Comparison of ENCODE assay signal across 15 cellular contexts in the genomic region with DNA sequence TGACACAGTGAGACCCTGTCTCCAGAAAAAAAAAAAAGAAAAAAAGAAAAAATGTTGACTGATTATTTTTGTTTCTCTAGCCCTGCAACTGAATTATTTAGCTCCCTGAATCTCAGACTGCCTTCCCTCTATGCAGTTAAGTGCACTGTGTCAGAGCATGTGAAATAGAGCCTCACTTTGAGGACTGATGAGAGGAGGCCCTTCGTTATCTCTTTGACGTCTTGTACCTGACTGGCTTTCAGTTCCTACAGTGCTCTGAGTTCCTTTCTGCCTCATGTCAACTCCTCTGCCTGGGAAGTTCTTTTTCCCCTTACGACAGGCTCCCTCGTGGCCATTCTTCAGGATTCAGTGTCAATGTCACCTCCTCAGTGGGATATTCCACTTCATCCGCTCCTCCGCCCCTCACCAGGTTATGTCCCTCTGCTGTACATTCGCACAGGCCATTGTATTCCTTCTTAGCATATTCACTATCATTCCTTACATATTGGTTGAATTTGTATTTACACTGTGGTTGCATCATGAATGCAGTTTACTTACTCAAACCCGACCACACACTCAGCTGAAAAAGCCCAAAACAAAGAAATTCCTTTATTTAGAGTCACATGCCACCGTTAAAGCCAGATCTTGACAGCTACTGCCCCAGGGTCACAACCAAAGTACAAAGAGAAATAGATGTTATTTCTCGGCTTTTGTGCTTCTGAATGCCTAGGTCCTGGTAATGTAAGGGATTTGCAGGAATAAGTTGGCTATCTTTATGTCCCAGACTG. TPM values are rescaled to one million over a fixed set of nuclear protein-coding genes. Genes with fewer than 3 reads are reported as not detected.
DNase-seq lines count a peak whose midpoint lies in the region; ATAC-seq and TF ChIP-seq lines count a peak whose summit lies in the region.
"Had no signal": no experiment of that assay in that cellular context is flagged by ENCODE, and none has a peak within 500 bp of the region (broad histone marks: within the 10 kb centered on the region; RNA-seq: fewer than 3 reads in every experiment).

No MANE protein-coding gene starts in this region.

- WGBS in IMR-90 (ENCODE audit: extremely low coverage in 2 of 2, insufficient read length in 1 of 2), 2 experiments: 73% methylated on average over 2 of the region's 10 CpGs; no CpG with 5 or more reads in 1 of the 2 experiments

- in situ Hi-C loops in IMR-90 (cut with MboI; ENCODE audit: low sequenced_read_pairs) (no loop called here), astrocyte of the spinal cord (cut with HindIII; ENCODE audit: low sequenced_read_pairs) (no loop called here)

- H3K27me3 ChIP-seq in IMR-90 (ENCODE audit: control insufficient read depth, insufficient read depth, low read length): no peaks in the 10 kb centered on the region

- H3K14ac ChIP-seq in IMR-90 (replicated peaks; ENCODE audit: low read depth, low read length): peak overlapping the region; percentile 96

- DNase-seq in AG09309 (ENCODE audit: low read depth) (peak; percentile 34), IMR-90 (peak; percentile 72), astrocyte of the spinal cord (ENCODE audit: low read depth, low spot score) (peak; percentile 64), foreskin fibroblast (peak; percentile 72 to 86), GM10248 (ENCODE audit: extremely low spot score) (no peak), HEK293T (ENCODE audit: extremely low spot score) (no peak), NCI-H2029 (lab: John Stamatoyannopoulos, UW) (no peak)
- DNase-seq: amygdala, hippocampal formation, NCI-H2029 treated with DMSO at 0.1 percent for 48 hours, NCI-H526 treated with DMSO at 0.1 percent for 48 hours, retina, RPMI8226 had no signal

- peak overlapping the region; percentile 24 to 72 for H4K8ac ChIP-seq in IMR-90 (ENCODE audit: low read depth in 2 of 2, low read length in 2 of 2)

- H2BK20ac ChIP-seq in IMR-90 (ENCODE audit: low read depth, low read length): peak overlapping the region; percentile 94

- no peaks in the 10 kb centered on the region for H3K9me3 ChIP-seq in IMR-90 (ENCODE audit: control insufficient read depth, insufficient read depth, low read length)

- no peak overlapping the region for H2AFZ ChIP-seq in IMR-90 (replicated peaks; ENCODE audit: low read length, poor library complexity)

- no peak for TF ChIP-seq RAD21 in IMR-90 (IDR thresholded peaks at IDR 0.05; ENCODE audit: low read length)

- H4K20me1 ChIP-seq in IMR-90 (ENCODE audit: insufficient read depth, low read length): no peaks in the 10 kb centered on the region; the same call in 1 of the 2 replicates

- H3K4me3 ChIP-seq in AG09309 (ENCODE audit: control insufficient read depth, low read depth, low read length): no peak overlapping the region
- no peak overlapping the region for H3K4me3 ChIP-seq in IMR-90 (ENCODE audit: insufficient read depth, low read depth, low read length)
- H3K4me3 ChIP-seq in astrocyte of the spinal cord (ENCODE audit: low read depth, low read length): no peak overlapping the region
- no peak overlapping the region for H3K4me3 ChIP-seq in foreskin fibroblast (ENCODE audit: low read depth in 1 of 2, low read length in 2 of 2)
- H3K4me3 ChIP-seq: coronary artery had no signal

- H3K56ac ChIP-seq in IMR-90 (ENCODE audit: extremely low read depth, insufficient read depth, low read length): peak overlapping the region; percentile 30

- H3K9ac ChIP-seq in IMR-90 (ENCODE audit: low read depth, low read length): peak overlapping the region; percentile 8; the same call in 1 of the 2 replicates

- peak overlapping the region; percentile 94; the same call in 2 of the 3 replicates for H2BK15ac ChIP-seq in IMR-90 (ENCODE audit: low read depth, low read length)

- dilution Hi-C loops in IMR-90 (cut with HindIII; ENCODE audit: low sequenced_read_pairs, unreplicated experiment): no loop called here

- H4K91ac ChIP-seq in IMR-90 (ENCODE audit: insufficient read depth, low read depth, low read length): peak overlapping the region; percentile 93

- H3K36me3 ChIP-seq in IMR-90 (ENCODE audit: control insufficient read depth, insufficient read depth, low read length): no peaks in the 10 kb centered on the region

- H2BK5ac ChIP-seq in IMR-90 (ENCODE audit: low read depth, low read length, poor library complexity, severe bottlenecking): peak overlapping the region; percentile 53

- BruUV-seq in IMR-90 (replicated peaks; lab: Mats Ljungman, UMichigan): no TSS peak

- H2AK5ac ChIP-seq in IMR-90 (ENCODE audit: low read depth, low read length): peak overlapping the region; percentile 97

- peak overlapping the region; percentile 61 for H3K27ac ChIP-seq in IMR-90 (ENCODE audit: insufficient read depth, low read length)
- H3K27ac ChIP-seq: coronary artery had no signal

- H4K5ac ChIP-seq in IMR-90 (ENCODE audit: low read depth, low read length): peak overlapping the region; percentile 70

- peaks cover 6 to 45% of the 10 kb centered on the region in 2 experiments; a peak in 3 of 4 replicates for H3K79me1 ChIP-seq in IMR-90 (ENCODE audit: low read depth in 1 of 2, low read length in 2 of 2)

- H3K18ac ChIP-seq in IMR-90 (ENCODE audit: low read depth, low read length): peak overlapping the region; percentile 89

- H2BK120ac ChIP-seq in IMR-90 (ENCODE audit: low read depth, low read length): peak overlapping the region; percentile 98

- ATAC-seq in IMR-90 (ENCODE audit: low read depth) (peak; percentile 46), HG02973 (IDR thresholded peaks at IDR 0.05; ENCODE audit: unreplicated experiment) (no peak)

- CTCF ChIA-PET in IMR-90 (lab: Yijun Ruan, JAX) (interaction anchor here (0.6 to 1.4 kb wide), 2 partner anchors 48 to 1738 kb away, joined by 3 to 4 read pairs; no protein-coding TSS in a partner anchor), GM10248 (lab: Yijun Ruan, JAX) (interaction anchor here (0.9 to 19.3 kb wide), 6 partner anchors 7 to 211 kb away, joined by 3 to 566 read pairs (median 44); no protein-coding TSS in a partner anchor), HEK293T (lab: Yijun Ruan, JAX) (interaction anchor here (0.7 to 2.2 kb wide), 4 partner anchors 13 to 64 kb away, joined by 5 to 6 read pairs (median 5); no protein-coding TSS in a partner anchor)

- H3K4me2 ChIP-seq in IMR-90 (ENCODE audit: low read depth, low read length): peak overlapping the region; percentile 57

- peak overlapping the region; percentile 72 for H2AK9ac ChIP-seq in IMR-90 (replicated peaks; ENCODE audit: low read depth, low read length, poor library complexity)

- POLR2A ChIA-PET in IMR-90 (lab: Charles Lee; ENCODE audit: unreplicated experiment): interaction anchor here (0.6 kb wide), 1 partner anchor 108 kb away, joined by 3 read pairs; no protein-coding TSS in a partner anchor
- POLR2A ChIA-PET in GM10248 (lab: Yijun Ruan, JAX): interaction anchor here (1.1 kb wide), 1 partner anchor 189 kb away, joined by 3 read pairs; no protein-coding TSS in a partner anchor
- POLR2A ChIA-PET in HEK293T (lab: Yijun Ruan, JAX): no interaction called here

- TF ChIP-seq CTCF in AG09309 (IDR thresholded peaks at IDR 0.05; ENCODE audit: control insufficient read depth, insufficient read depth, low read depth, low read length, missing control alignments) (no peak), IMR-90 (conservative IDR thresholded peaks at IDR 0.05; ENCODE audit: low read depth, low read length) (no peak), astrocyte of the spinal cord (IDR thresholded peaks at IDR 0.05; ENCODE audit: low read depth, low read length) (no peak), foreskin fibroblast (IDR thresholded peaks at IDR 0.05; ENCODE audit: low read depth, low read length) (no peak), GM10248 (IDR thresholded peaks at IDR 0.05; ENCODE audit: control extremely low read depth, extremely low read depth, low read depth, missing control alignments) (no peak)

- peaks cover 34% of the 10 kb centered on the region for H3K4me1 ChIP-seq in IMR-90 (ENCODE audit: control insufficient read depth, insufficient read depth, low read length)

- intact Hi-C loops in IMR-90 (cut with micrococcal nuclease): no loop called here

- no peak for TF ChIP-seq POLR2A in IMR-90 (IDR thresholded peaks at IDR 0.05; ENCODE audit: low read depth, low read length)

- H3K4ac ChIP-seq in IMR-90 (ENCODE audit: low read depth, low read length): peak overlapping the region; percentile 95

- H3K9me1 ChIP-seq in IMR-90 (ENCODE audit: insufficient read depth, low read length): peaks cover 37% of the 10 kb centered on the region

- peak overlapping the region; percentile 82 for H3K23ac ChIP-seq in IMR-90 (ENCODE audit: low read depth, low read length)

TF ChIP-seq in IMR-90, 13 proteins besides CTCF, POLR2A, EP300 and RAD21 (continues in another document):
- TF ChIP-seq, protein P1, sequence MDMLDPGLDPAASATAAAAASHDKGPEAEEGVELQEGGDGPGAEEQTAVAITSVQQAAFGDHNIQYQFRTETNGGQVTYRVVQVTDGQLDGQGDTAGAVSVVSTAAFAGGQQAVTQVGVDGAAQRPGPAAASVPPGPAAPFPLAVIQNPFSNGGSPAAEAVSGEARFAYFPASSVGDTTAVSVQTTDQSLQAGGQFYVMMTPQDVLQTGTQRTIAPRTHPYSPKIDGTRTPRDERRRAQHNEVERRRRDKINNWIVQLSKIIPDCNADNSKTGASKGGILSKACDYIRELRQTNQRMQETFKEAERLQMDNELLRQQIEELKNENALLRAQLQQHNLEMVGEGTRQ (IDR thresholded peaks at IDR 0.05; ENCODE audit: low read depth, low read length): 0 out of 2 replicates have a peak, but pooled peaks have one; percentile 11
- no peak for TF ChIP-seq MXI1 (IDR thresholded peaks at IDR 0.05; ENCODE audit: borderline replicate concordance, low read depth, low read length)

TF ChIP-seq in HEK293T, 16 proteins besides CTCF, POLR2A, EP300 and RAD21:
- no peak for TF ChIP-seq FOXM1 (IDR thresholded peaks at IDR 0.05; ENCODE audit: borderline replicate concordance)
- no peak for TF ChIP-seq L3MBTL2 (conservative IDR thresholded peaks at IDR 0.05)
- TF ChIP-seq SP1 (IDR thresholded peaks at IDR 0.05): no peak
- TF ChIP-seq TARDBP (IDR thresholded peaks at IDR 0.05): no peak
- TF ChIP-seq LEF1 (IDR thresholded peaks at IDR 0.05; ENCODE audit: borderline replicate concordance): no peak
- no peak for TF ChIP-seq HDGF (IDR thresholded peaks at IDR 0.05; ENCODE audit: borderline replicate concordance)
- no peak for TF ChIP-seq ELF4 (IDR thresholded peaks at IDR 0.05)
- TF ChIP-seq CTBP1 (IDR thresholded peaks at IDR 0.05; ENCODE audit: borderline replicate concordance): no peak
- TF ChIP-seq SUZ12 (IDR thresholded peaks at IDR 0.05): no peak
- TF ChIP-seq FOXA1 (IDR thresholded peaks at IDR 0.05): no peak

RNA-seq across cellular contexts. Expression of gene CAMK2G, which starts 18.1 kb away (rescaled TPM):
- total RNA-seq in IMR-90 (2012; rRNA removed): 18.9 and 20.4 TPM in 2 replicates
- polyA plus RNA-seq in IMR-90 (2012; rRNA removed): 24.0 and 25.4 TPM in 2 replicates
- polyA plus RNA-seq in IMR-90 (2012; cell fraction: cytosol; rRNA removed): 19.3 and 21.1 TPM in 2 replicates
- 51.4 and 75.4 TPM in 2 replicates for polyA plus RNA-seq in IMR-90 (2012; cell fraction: nucleus; rRNA removed; ENCODE audit: low replicate concordance)

RNA-seq across cellular contexts. Expression of gene PLAU, which starts 18.4 kb away (rescaled TPM):
- total RNA-seq in IMR-90 (2012; rRNA removed): 115 and 123 TPM in 2 replicates
- 230 and 283 TPM in 2 replicates for polyA plus RNA-seq in IMR-90 (2012; rRNA removed)
- 215 and 255 TPM in 2 replicates for polyA plus RNA-seq in IMR-90 (2012; cell fraction: cytosol; rRNA removed)
- 331 and 562 TPM in 2 replicates for polyA plus RNA-seq in IMR-90 (2012; cell fraction: nucleus; rRNA removed; ENCODE audit: low replicate concordance)

Comparison
In these comparisons a context has a peak if more than half of its experiments do, and no peak if none do; other contexts are left out.
1. DNase-seq: peak in AG09309 (single experiment), IMR-90 (single experiment), astrocyte of the spinal cord (single experiment) and foreskin fibroblast (2 of 2); none in GM10248 (single experiment), HEK293T (single experiment) and NCI-H2029 (single experiment).